Comparison of ENCODE assay signal across 8 cellular contexts in the genomic region with DNA sequence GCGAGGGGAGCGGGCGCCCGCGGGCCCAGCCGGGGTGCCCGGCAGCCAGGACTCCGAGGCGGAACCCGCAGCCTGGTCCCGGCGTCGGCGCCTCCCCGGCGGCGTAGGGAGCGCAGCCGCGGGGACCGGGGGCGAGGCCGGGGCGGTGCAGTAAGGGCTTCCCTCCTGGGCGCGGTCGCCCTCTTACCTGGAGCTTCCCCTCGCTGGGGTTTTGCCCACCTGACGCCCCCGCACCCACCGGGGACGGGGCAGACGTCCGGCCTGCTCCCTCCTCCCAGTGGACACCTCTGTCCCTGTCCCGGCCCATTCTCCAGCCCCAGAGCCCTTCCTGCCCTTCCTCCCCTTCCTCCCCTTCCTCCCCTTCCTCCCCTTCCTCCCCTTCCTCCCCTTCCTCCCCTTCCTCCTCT. TPM values are rescaled to one million over a fixed set of nuclear protein-coding genes. Genes with fewer than 3 reads are reported as not detected.
DNase-seq lines count a peak whose midpoint lies in the region; ATAC-seq and TF ChIP-seq lines count a peak whose summit lies in the region.

No MANE protein-coding gene starts in this region.

- H3K9me2 ChIP-seq in OCI-LY1 (ENCODE audit: low read depth, low read length), result no peaks in the 10 kb centered on the region

- H3K36me3 ChIP-seq in OCI-LY1 (ENCODE audit: insufficient read depth, low read length), result peaks cover 35% of the 10 kb centered on the region

- peak overlapping the region; percentile 68 for H3K4me2 ChIP-seq in OCI-LY1 (ENCODE audit: low read length)

- no peak overlapping the region for H2AFZ ChIP-seq in OCI-LY1 (ENCODE audit: low read length)

- TF ChIP-seq CTCF in OCI-LY1 (IDR thresholded peaks at IDR 0.05; ENCODE audit: low read length), result no peak
- no peak for TF ChIP-seq CTCF in astrocyte of the spinal cord (IDR thresholded peaks at IDR 0.05; ENCODE audit: low read depth, low read length)

- ATAC-seq in HG02588 (IDR thresholded peaks at IDR 0.05; ENCODE audit: unreplicated experiment) (peak; percentile 30), left lobe of liver (peak; percentile 52)

- H3K27me3 ChIP-seq in OCI-LY1 (ENCODE audit: insufficient read depth, low read length), result no peaks in the 10 kb centered on the region

- no peaks in the 10 kb centered on the region for H3K9me3 ChIP-seq in OCI-LY1 (ENCODE audit: low read length)

- in situ Hi-C loops in astrocyte of the spinal cord (cut with HindIII; ENCODE audit: low sequenced_read_pairs), result no loop called here

- H3K4me3 ChIP-seq in OCI-LY1 (ENCODE audit: low read depth, low read length, poor library complexity, severe bottlenecking), result peak overlapping the region; percentile 99
- H3K4me3 ChIP-seq in astrocyte of the spinal cord (ENCODE audit: low read depth, low read length), result peak overlapping the region; percentile 88

- peaks cover 31% of the 10 kb centered on the region for H3K79me2 ChIP-seq in OCI-LY1 (ENCODE audit: insufficient read depth, low read length)

- no peaks in the 10 kb centered on the region; the same call in 1 of the 2 replicates for H4K20me1 ChIP-seq in OCI-LY1 (ENCODE audit: insufficient read depth, low read length)

- H3K27ac ChIP-seq in OCI-LY1 (ENCODE audit: low read depth, low read length, poor library complexity, severe bottlenecking), result peak overlapping the region; percentile 48

- H3K4me1 ChIP-seq in OCI-LY1 (ENCODE audit: insufficient read depth, low read length, severe bottlenecking), result peaks cover 34% of the 10 kb centered on the region

- no peaks in the 10 kb centered on the region for H3F3A ChIP-seq in OCI-LY1 (ENCODE audit: insufficient read depth, low read length)

- DNase-seq in NCI-H1436 (lab: John Stamatoyannopoulos, UW) (peak; percentile 74), NCI-H1436 treated with DMSO at 0.1 percent for 48 hours (lab: John Stamatoyannopoulos, UW) (no peak), astrocyte of the spinal cord (ENCODE audit: low read depth, low spot score) (no peak), left lobe of liver (ENCODE audit: low spot score) (no peak), GF-D8 (lab: John Stamatoyannopoulos, UW) (no peak)
- peak; percentile 6 for DNase-seq in stimulated activated CD8-positive, alpha-beta memory T cell treated with anti-CD3 and anti-CD28 coated beads, Interleukin-15, amount 100 ng/mL, for 24 hours (ENCODE audit: low read depth)

- H3K9ac ChIP-seq in OCI-LY1 (ENCODE audit: low read length), result peak overlapping the region; percentile 99

RNA-seq across cellular contexts. Expression of a gene that starts 0.4 kb away (rescaled TPM):
- total RNA-seq in left lobe of liver, result 54.9 TPM

RNA-seq across cellular contexts. Expression of a gene that starts 30.5 kb away (rescaled TPM):
- not detected for total RNA-seq in left lobe of liver

RNA-seq across cellular contexts. Expression of a gene that starts 58.6 kb away (rescaled TPM):
- total RNA-seq in left lobe of liver, result 0.48 TPM

Comparison
In these comparisons a context has a peak if more than half of its experiments do, and no peak if none do; other contexts are left out.
1. DNase-seq: peak in NCI-H1436 (single experiment) and stimulated activated CD8-positive, alpha-beta memory T cell treated with anti-CD3 and anti-CD28 coated beads, Interleukin-15, amount 100 ng/mL, for 24 hours (single experiment); none in NCI-H1436 treated with DMSO at 0.1 percent for 48 hours (single experiment), astrocyte of the spinal cord (single experiment), left lobe of liver (single experiment) and GF-D8 (single experiment).